In genomic region chr2:159091981-159092380, GRCh38 we compare ENCODE assay signal across 8 cellular contexts.
DNase-seq lines count a peak whose midpoint lies in the region; ATAC-seq, FAIRE-seq and TF ChIP-seq lines count a peak whose summit lies in the region.

No MANE protein-coding gene starts in this region.

- peak overlapping the region; percentile 93 for H3K27ac ChIP-seq in ACC112 (ENCODE audit: low read depth, low read length)
- H3K27ac ChIP-seq in Peyer's patch = peak overlapping the region; percentile 41 to 64 (median 48)
- peak overlapping the region; percentile 19 to 61 for H3K27ac ChIP-seq in kidney (ENCODE audit: low read depth in 2 of 2, low read length in 2 of 2)

- DNase-seq in Peyer's patch (peak in 2 of 3 donors; percentile 33 to 57), kidney (no peak), inferior parietal cortex (ENCODE audit: extremely low spot score) (no peak), HuH-7.5 (ENCODE audit: low spot score) (no peak), putamen (ENCODE audit: low spot score) (no peak), GF-D8 (lab: John Stamatoyannopoulos, UW) (no peak)

- intact Hi-C loops in kidney (cut with DNase I) = no loop called here

- no peak for TF ChIP-seq POLR2A in Peyer's patch (IDR thresholded peaks at IDR 0.05)

- peak overlapping the region; percentile 65 for H3K4me3 ChIP-seq in ACC112 (ENCODE audit: low read depth, low read length)
- no peak overlapping the region for H3K4me3 ChIP-seq in Peyer's patch
- H3K4me3 ChIP-seq in kidney (ENCODE audit: low read length in 2 of 2) = no peak overlapping the region

- FAIRE-seq in kidney (lab: Jason Lieb, UNC) = no peak

- ATAC-seq in GM19397 (IDR thresholded peaks at IDR 0.05; ENCODE audit: unreplicated experiment) = peak; percentile 69

- no peak overlapping the region for H2AFZ ChIP-seq in ACC112 (ENCODE audit: low read length, unreplicated experiment)

- H3K9ac ChIP-seq in kidney (ENCODE audit: low read length in 2 of 2) = peak overlapping the region in 1 of 2 donors; percentile 5

- peaks cover 12% of the 10 kb centered on the region for H3K79me2 ChIP-seq in ACC112 (ENCODE audit: control insufficient read depth, insufficient read depth, low read length, unreplicated experiment)

- H3K27me3 ChIP-seq in ACC112 (ENCODE audit: insufficient read depth, low read length) (no peaks in the 10 kb centered on the region), Peyer's patch (no peaks in the 10 kb centered on the region)

- H3K4me1 ChIP-seq in ACC112 (ENCODE audit: control insufficient read depth, insufficient read depth, low read length, unreplicated experiment) = peaks cover 55% of the 10 kb centered on the region
- peaks cover 0 to 48% (median 16%) of the 10 kb centered on the region in 4 donors for H3K4me1 ChIP-seq in Peyer's patch
- peaks cover 31 to 42% of the 10 kb centered on the region in 2 donors for H3K4me1 ChIP-seq in kidney (ENCODE audit: control insufficient read depth in 1 of 2, insufficient read depth in 1 of 2, low read depth in 1 of 2, low read length in 2 of 2)

- H3K9me3 ChIP-seq in Peyer's patch (peaks cover 0 to 4% (median 0%) of the 10 kb centered on the region in 4 donors), kidney (ENCODE audit: control insufficient read depth in 1 of 2, low read length in 2 of 2) (peaks cover 0 to 4% of the 10 kb centered on the region in 2 donors)

- H3K36me3 ChIP-seq in ACC112 (ENCODE audit: insufficient read depth, low read length) (0 out of 2 replicates have a peak, but pooled peaks cover 7% of the 10 kb centered on the region), Peyer's patch (no peaks in the 10 kb centered on the region), kidney (ENCODE audit: control insufficient read depth in 1 of 2, insufficient read depth in 2 of 2, low read length in 2 of 2) (no peaks in the 10 kb centered on the region)

- TF ChIP-seq CTCF in Peyer's patch (IDR thresholded peaks at IDR 0.05) = no peak
- TF ChIP-seq CTCF in kidney (IDR thresholded peaks at IDR 0.05; ENCODE audit: borderline replicate concordance, extremely low read depth, insufficient read depth) = no peak

Comparison
In these comparisons a context has a peak if more than half of its experiments do, and no peak if none do; other contexts are left out.
1. H3K27ac ChIP-seq: peak in every context shown above with its lines; median percentile 93 in ACC112; 48 in Peyer's patch; 40 in kidney.
2. DNase-seq: peak in Peyer's patch (2 of 3); none in kidney (single experiment), inferior parietal cortex (single experiment), HuH-7.5 (single experiment), putamen (single experiment) and GF-D8 (single experiment).